In genomic region chr12:116692605-116693004, GRCh38 we compare ENCODE assay signal across 12 cellular contexts.
"Had no signal": no experiment of that assay in that cellular context is flagged by ENCODE, and none has a peak within 500 bp of the region (broad histone marks: within the 10 kb centered on the region; RNA-seq: fewer than 3 reads in every experiment).

No MANE protein-coding gene starts in this region.

- H3K27me3 ChIP-seq: pancreas, upper lobe of left lung had no signal

- ATAC-seq: activated CD8-positive, alpha-beta memory T cell treated with anti-CD3 and anti-CD28 coated beads, Interleukin-2, amount 10 ng/mL, durations not matched to agents 7 days and 5 days; activated T-cell treated with anti-CD3 and anti-CD28 coated beads, Interleukin-2, amount 50 U/mL, for 4 hours; esophagus mucosa; T-helper 17 cell had no signal

- H3K9me3 ChIP-seq: pancreas, upper lobe of left lung had no signal

- DNase-seq: activated CD4-positive, alpha-beta T cell treated with anti-CD3 and anti-CD28 coated beads, Interleukin-2, amount 50 U/mL, for 48 hours; activated CD4-positive, CD25-positive, alpha-beta regulatory T cell treated with anti-CD3 and anti-CD28 coated beads, Interleukin-2, amount 50 U/mL, for 72 hours; activated CD8-positive, alpha-beta memory T cell treated with anti-CD3 and anti-CD28 coated beads, Interleukin-2, amount 10 ng/mL, durations not matched to agents 7 days and 5 days; activated T-cell treated with anti-CD3 and anti-CD28 coated beads, Interleukin-2, amount 50 U/mL, for 4 hours; aorta; head of caudate nucleus; stimulated activated CD4-positive, alpha-beta T cell treated with anti-CD3 and anti-CD28 coated beads, Interleukin-2, amount 100 ng/mL, for 48 hours; T-helper 17 cell had no signal

- H3K4me3 Mint-ChIP-seq: activated CD8-positive, alpha-beta memory T cell treated with anti-CD3 and anti-CD28 coated beads, Interleukin-2, amount 10 ng/mL, durations not matched to agents 7 days and 5 days; activated T-cell treated with anti-CD3 and anti-CD28 coated beads, Interleukin-2, amount 50 U/mL, for 4 hours; stimulated activated naive CD8-positive, alpha-beta T cell treated with anti-CD3 and anti-CD28 coated beads, Interleukin-15, Interleukin-2, amounts not matched to agents 100 ng/mL and 50 ng/mL, for 24 hours; T-helper 17 cell had no signal

- H3K27ac ChIP-seq: pancreas, upper lobe of left lung had no signal

- H3K27ac Mint-ChIP-seq: activated CD8-positive, alpha-beta memory T cell treated with anti-CD3 and anti-CD28 coated beads, Interleukin-2, amount 10 ng/mL, durations not matched to agents 7 days and 5 days; stimulated activated naive CD8-positive, alpha-beta T cell treated with anti-CD3 and anti-CD28 coated beads, Interleukin-15, Interleukin-2, amounts not matched to agents 100 ng/mL and 50 ng/mL, for 24 hours; T-helper 17 cell had no signal

- H3K9me3 Mint-ChIP-seq: activated T-cell treated with anti-CD3 and anti-CD28 coated beads, Interleukin-2, amount 50 U/mL, for 4 hours; stimulated activated naive CD8-positive, alpha-beta T cell treated with anti-CD3 and anti-CD28 coated beads, Interleukin-15, Interleukin-2, amounts not matched to agents 100 ng/mL and 50 ng/mL, for 24 hours had no signal

- H3K36me3 ChIP-seq: pancreas, upper lobe of left lung had no signal

- H3K36me3 Mint-ChIP-seq: activated CD8-positive, alpha-beta memory T cell treated with anti-CD3 and anti-CD28 coated beads, Interleukin-2, amount 10 ng/mL, durations not matched to agents 7 days and 5 days had no signal
